In the genomic region with DNA sequence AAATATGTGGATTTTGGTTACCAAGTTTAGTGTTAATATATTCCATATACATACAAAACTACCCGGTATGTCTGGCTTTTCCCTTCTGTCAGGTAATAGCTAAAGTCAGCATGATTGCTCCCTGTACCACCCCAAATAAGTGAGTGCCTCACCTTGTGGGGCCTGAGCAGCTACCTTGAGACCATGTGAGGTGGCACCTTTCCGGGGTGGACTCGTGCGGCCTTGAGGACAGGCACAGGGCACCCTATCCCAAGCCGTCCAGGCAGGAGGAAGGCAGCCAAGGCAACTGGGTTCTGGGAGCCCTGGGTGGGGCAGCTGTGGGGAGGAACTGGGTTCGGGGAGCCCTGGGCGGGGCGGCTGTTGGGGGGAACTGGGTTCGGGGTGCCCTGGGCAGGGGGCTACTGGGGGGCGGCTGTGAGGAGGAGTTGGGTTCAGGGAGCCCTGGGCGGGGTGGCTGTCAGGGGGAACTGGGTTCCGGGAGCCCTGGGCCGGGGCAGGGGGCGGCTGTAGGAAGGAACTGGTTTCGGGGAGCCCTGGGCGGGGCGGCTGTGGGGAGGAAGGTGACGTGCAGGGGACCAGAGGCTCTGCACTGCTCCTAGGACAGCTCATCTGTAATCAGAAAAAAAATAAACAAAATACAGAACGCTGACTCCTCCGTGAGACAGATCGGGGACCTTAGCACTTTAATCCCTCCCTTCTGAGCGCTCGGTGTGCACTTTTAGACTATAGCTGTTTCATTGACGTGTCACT, we compare ENCODE assay signal across 1 cellular context.
TF ChIP-seq lines count a peak whose summit lies in the region.

No MANE protein-coding gene starts in this region.

TF ChIP-seq in HepG2, 621 proteins besides CTCF, POLR2A, EP300 and RAD21 (continued from another document):
- TF ChIP-seq, protein P1, sequence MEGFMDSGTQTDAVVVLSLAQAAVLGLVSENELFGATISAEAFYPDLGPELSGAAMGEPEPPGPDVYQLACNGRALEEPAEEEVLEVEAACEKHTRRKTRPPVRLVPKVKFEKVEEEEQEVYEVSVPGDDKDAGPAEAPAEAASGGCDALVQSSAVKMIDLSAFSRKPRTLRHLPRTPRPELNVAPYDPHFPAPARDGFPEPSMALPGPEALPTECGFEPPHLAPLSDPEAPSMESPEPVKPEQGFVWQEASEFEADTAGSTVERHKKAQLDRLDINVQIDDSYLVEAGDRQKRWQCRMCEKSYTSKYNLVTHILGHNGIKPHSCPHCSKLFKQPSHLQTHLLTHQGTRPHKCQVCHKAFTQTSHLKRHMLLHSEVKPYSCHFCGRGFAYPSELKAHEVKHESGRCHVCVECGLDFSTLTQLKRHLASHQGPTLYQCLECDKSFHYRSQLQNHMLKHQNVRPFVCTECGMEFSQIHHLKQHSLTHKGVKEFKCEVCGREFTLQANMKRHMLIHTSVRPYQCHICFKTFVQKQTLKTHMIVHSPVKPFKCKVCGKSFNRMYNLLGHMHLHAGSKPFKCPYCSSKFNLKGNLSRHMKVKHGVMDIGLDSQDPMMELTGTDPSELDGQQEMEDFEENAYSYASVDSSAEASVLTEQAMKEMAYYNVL (CRISPR knock-in tag; IDR thresholded peaks at IDR 0.05; ENCODE audit: borderline replicate concordance), result no peak
- TF ChIP-seq ZNF724P (CRISPR knock-in tag; IDR thresholded peaks at IDR 0.05; ENCODE audit: borderline replicate concordance), result no peak
- no peak for TF ChIP-seq SP140L (CRISPR knock-in tag; IDR thresholded peaks at IDR 0.05; ENCODE audit: borderline replicate concordance)
- TF ChIP-seq, protein P2, sequence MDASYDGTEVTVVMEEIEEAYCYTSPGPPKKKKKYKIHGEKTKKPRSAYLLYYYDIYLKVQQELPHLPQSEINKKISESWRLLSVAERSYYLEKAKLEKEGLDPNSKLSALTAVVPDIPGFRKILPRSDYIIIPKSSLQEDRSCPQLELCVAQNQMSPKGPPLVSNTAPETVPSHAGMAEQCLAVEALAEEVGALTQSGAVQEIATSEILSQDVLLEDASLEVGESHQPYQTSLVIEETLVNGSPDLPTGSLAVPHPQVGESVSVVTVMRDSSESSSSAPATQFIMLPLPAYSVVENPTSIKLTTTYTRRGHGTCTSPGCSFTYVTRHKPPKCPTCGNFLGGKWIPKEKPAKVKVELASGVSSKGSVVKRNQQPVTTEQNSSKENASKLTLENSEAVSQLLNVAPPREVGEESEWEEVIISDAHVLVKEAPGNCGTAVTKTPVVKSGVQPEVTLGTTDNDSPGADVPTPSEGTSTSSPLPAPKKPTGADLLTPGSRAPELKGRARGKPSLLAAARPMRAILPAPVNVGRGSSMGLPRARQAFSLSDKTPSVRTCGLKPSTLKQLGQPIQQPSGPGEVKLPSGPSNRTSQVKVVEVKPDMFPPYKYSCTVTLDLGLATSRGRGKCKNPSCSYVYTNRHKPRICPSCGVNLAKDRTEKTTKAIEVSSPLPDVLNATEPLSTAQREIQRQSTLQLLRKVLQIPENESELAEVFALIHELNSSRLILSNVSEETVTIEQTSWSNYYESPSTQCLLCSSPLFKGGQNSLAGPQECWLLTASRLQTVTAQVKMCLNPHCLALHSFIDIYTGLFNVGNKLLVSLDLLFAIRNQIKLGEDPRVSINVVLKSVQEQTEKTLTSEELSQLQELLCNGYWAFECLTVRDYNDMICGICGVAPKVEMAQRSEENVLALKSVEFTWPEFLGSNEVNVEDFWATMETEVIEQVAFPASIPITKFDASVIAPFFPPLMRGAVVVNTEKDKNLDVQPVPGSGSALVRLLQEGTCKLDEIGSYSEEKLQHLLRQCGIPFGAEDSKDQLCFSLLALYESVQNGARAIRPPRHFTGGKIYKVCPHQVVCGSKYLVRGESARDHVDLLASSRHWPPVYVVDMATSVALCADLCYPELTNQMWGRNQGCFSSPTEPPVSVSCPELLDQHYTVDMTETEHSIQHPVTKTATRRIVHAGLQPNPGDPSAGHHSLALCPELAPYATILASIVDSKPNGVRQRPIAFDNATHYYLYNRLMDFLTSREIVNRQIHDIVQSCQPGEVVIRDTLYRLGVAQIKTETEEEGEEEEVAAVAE (CRISPR knock-in tag; IDR thresholded peaks at IDR 0.05; ENCODE audit: borderline replicate concordance), result no peak
- TF ChIP-seq, protein P3, sequence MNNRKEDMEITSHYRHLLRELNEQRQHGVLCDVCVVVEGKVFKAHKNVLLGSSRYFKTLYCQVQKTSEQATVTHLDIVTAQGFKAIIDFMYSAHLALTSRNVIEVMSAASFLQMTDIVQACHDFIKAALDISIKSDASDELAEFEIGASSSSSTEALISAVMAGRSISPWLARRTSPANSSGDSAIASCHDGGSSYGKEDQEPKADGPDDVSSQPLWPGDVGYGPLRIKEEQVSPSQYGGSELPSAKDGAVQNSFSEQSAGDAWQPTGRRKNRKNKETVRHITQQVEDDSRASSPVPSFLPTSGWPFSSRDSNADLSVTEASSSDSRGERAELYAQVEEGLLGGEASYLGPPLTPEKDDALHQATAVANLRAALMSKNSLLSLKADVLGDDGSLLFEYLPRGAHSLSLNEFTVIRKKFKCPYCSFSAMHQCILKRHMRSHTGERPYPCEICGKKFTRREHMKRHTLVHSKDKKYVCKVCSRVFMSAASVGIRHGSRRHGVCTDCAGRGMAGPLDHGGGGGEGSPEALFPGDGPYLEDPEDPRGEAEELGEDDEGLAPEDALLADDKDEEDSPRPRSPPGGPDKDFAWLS (CRISPR knock-in tag; IDR thresholded peaks at IDR 0.05; ENCODE audit: borderline replicate concordance), result no peak
- TF ChIP-seq ZNF143 (CRISPR knock-in tag; IDR thresholded peaks at IDR 0.05), result no peak
